In genomic region chr18:23849141-23849540, GRCh38 we compare ENCODE assay signal across 1 cellular context.
TF ChIP-seq lines count a peak whose summit lies in the region.

No MANE protein-coding gene starts in this region.

TF ChIP-seq in GM23338, 12 proteins besides CTCF, POLR2A, EP300 and RAD21 (continued from another document):
- TF ChIP-seq ZNF462 (CRISPR knock-in tag; IDR thresholded peaks at IDR 0.05) (no peak), ZNF331 (CRISPR knock-in tag; IDR thresholded peaks at IDR 0.05; ENCODE audit: low read depth) (no peak), STAT1 (IDR thresholded peaks at IDR 0.05; ENCODE audit: unreplicated experiment) (no peak), EZH2phosphoT487 (IDR thresholded peaks at IDR 0.05; ENCODE audit: unreplicated experiment) (no peak), POLR2AphosphoS5 (IDR thresholded peaks at IDR 0.05; ENCODE audit: low read depth) (no peak), JUNB (IDR thresholded peaks at IDR 0.05; ENCODE audit: unreplicated experiment) (no peak), ZNF114 (CRISPR knock-in tag; IDR thresholded peaks at IDR 0.05) (no peak)
